In the genomic region with DNA sequence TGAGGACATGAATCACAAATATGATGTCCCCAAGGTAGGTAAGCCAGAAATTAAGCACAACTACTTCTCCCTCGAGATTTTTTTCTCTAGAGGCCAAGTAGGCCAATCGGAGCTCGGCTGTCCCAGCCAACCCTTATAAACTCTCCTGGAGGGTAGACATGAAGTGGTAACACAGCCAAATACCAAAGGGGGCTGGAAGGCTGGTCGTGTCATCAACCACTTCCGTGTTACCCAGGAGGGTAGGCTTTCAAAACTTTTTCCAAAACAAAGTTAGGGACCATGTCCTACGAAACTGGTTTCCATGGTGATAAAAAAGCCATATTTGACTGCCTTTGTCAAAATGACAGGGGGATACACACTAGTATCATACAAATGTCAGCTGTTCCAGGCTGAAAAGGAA, we compare ENCODE assay signal across 14 cellular contexts.
"Had no signal": no experiment of that assay in that cellular context is flagged by ENCODE, and none has a peak within 500 bp of the region (broad histone marks: within the 10 kb centered on the region; RNA-seq: fewer than 3 reads in every experiment).

No MANE protein-coding gene starts in this region.

- H3K9me3 ChIP-seq: ascending aorta, SJCRH30 had no signal

- H3K9me3 Mint-ChIP-seq: activated naive CD8-positive, alpha-beta T cell treated with anti-CD3 and anti-CD28 coated beads, Interleukin-2, amount 10 ng/mL, durations not matched to agents 7 days and 5 days; naive thymus-derived CD4-positive, alpha-beta T cell had no signal

- DNase-seq: activated CD4-positive, alpha-beta T cell treated with anti-CD3 and anti-CD28 coated beads for 48 hours; activated effector memory CD4-positive, alpha-beta T cell treated with anti-CD3 and anti-CD28 coated beads, Interleukin-2, amount 50 U/mL, for 16 hours; activated naive CD8-positive, alpha-beta T cell treated with anti-CD3 and anti-CD28 coated beads, Interleukin-2, amount 10 ng/mL, durations not matched to agents 7 days and 5 days; activated T-cell treated with anti-CD3 and anti-CD28 coated beads for 4 hours; caudate nucleus; cortex of kidney; hypothalamus; naive thymus-derived CD4-positive, alpha-beta T cell; SJCRH30; stimulated activated CD4-positive, alpha-beta T cell treated with anti-CD3 and anti-CD28 coated beads, Interleukin-2, amount 100 ng/mL, for 48 hours had no signal

- H3K4me3 Mint-ChIP-seq: activated naive CD8-positive, alpha-beta T cell treated with anti-CD3 and anti-CD28 coated beads, Interleukin-2, amount 10 ng/mL, durations not matched to agents 7 days and 5 days; naive thymus-derived CD4-positive, alpha-beta T cell had no signal

- H3K4me1 ChIP-seq: SJCRH30 had no signal

- ATAC-seq: naive thymus-derived CD4-positive, alpha-beta T cell; sciatic nerve had no signal

- H3K4me3 ChIP-seq: ascending aorta, lung, SJCRH30 had no signal

- H3K27me3 ChIP-seq: ascending aorta, SJCRH30 had no signal

- H3K27ac ChIP-seq: SJCRH30 had no signal

- H3K27ac Mint-ChIP-seq: activated naive CD8-positive, alpha-beta T cell treated with anti-CD3 and anti-CD28 coated beads, Interleukin-2, amount 10 ng/mL, durations not matched to agents 7 days and 5 days; progenitor cell of endocrine pancreas had no signal

- H3K27me3 Mint-ChIP-seq: activated naive CD8-positive, alpha-beta T cell treated with anti-CD3 and anti-CD28 coated beads, Interleukin-2, amount 10 ng/mL, durations not matched to agents 7 days and 5 days; naive thymus-derived CD4-positive, alpha-beta T cell; progenitor cell of endocrine pancreas had no signal
